ENCODE assay signal across 26 cellular contexts in the genomic region with DNA sequence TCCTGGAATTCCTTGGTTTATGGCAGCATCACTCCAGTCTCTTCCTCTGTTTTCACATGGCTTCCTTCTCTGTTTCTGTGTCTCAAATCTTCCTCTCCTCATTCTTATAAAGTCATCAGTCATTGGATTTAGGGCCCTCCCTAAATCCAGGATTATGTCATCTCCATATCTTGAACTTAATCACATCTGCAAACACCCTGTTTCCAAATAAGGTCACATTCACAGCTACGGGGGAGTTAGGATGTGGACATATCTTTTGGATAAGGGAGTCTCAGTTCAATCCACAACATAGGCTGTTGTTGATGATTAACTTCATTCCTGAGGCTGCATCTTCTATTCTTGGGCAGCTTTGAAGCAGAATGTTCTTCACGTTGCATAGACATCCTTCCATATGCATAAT. TPM values are rescaled to one million over a fixed set of nuclear protein-coding genes. Genes with fewer than 3 reads are reported as not detected.
A peak's percentile ranks its signal among the peaks of the same experiment; 100 is the strongest.
DNase-seq lines count a peak whose midpoint lies in the region; ATAC-seq and TF ChIP-seq lines count a peak whose summit lies in the region.
"Had no signal": no experiment of that assay in that cellular context is flagged by ENCODE, and none has a peak within 500 bp of the region (broad histone marks: within the 10 kb centered on the region; RNA-seq: fewer than 3 reads in every experiment).

No MANE protein-coding gene starts in this region.

- ATAC-seq in SK-N-SH treated with all-trans-retinoic acid at 6 μM for 48 hours, result no peak
- ATAC-seq: A549; effector memory CD8-positive, alpha-beta T cell; HCT116; heart right ventricle; T-helper 17 cell; upper lobe of right lung had no signal

- no peak for TF ChIP-seq RAD21 in SK-N-SH (IDR thresholded peaks at IDR 0.05; ENCODE audit: low read length)

- no peak for TF ChIP-seq CTCF in SK-N-SH (IDR thresholded peaks at IDR 0.05)

- H3K27me3 ChIP-seq in SK-N-SH (ENCODE audit: insufficient read depth), result no peaks in the 10 kb centered on the region
- H3K27me3 ChIP-seq: upper lobe of right lung had no signal

- H3K79me2 ChIP-seq in SK-N-SH (ENCODE audit: insufficient read depth), result no peaks in the 10 kb centered on the region

- WGBS in SK-N-SH (ENCODE audit: low lambda C conversion rate), result 20% methylated on average over 2 of the region's 2 CpGs

- no peaks in the 10 kb centered on the region for H3K36me3 ChIP-seq in SK-N-SH (replicated peaks in 1 of 2; ENCODE audit: control insufficient read depth in 1 of 2, insufficient read depth in 2 of 2, low read length in 1 of 2)
- H3K36me3 ChIP-seq: heart right ventricle, upper lobe of right lung had no signal

- no peak overlapping the region for H3K4me3 ChIP-seq in SK-N-SH (ENCODE audit: low read depth in 2 of 2, low read length in 1 of 2)
- H3K4me3 ChIP-seq: A549, heart right ventricle, upper lobe of right lung had no signal

- no peaks in the 10 kb centered on the region for H3K4me1 Mint-ChIP-seq in activated CD4-positive, alpha-beta T cell treated with anti-CD3 and anti-CD28 coated beads, Interleukin-2, amount 10 ng/mL, durations not matched to agents 7 days and 5 days
- H3K4me1 Mint-ChIP-seq: activated naive CD8-positive, alpha-beta T cell treated with anti-CD3 and anti-CD28 coated beads, Interleukin-2, amount 10 ng/mL, durations not matched to agents 7 days and 5 days; T-helper 17 cell had no signal

- no peak overlapping the region for H3K9ac ChIP-seq in SK-N-SH

- no peaks in the 10 kb centered on the region for H3K36me3 Mint-ChIP-seq in activated CD4-positive, alpha-beta T cell treated with anti-CD3 and anti-CD28 coated beads, Interleukin-2, amount 10 ng/mL, durations not matched to agents 7 days and 5 days (ENCODE audit: low read depth)
- H3K36me3 Mint-ChIP-seq: activated naive CD8-positive, alpha-beta T cell treated with anti-CD3 and anti-CD28 coated beads, Interleukin-2, amount 10 ng/mL, durations not matched to agents 7 days and 5 days; brain had no signal

- CTCF ChIA-PET in SK-N-SH (lab: Yijun Ruan, JAX), result no interaction called here
- CTCF ChIA-PET in activated CD4-positive, alpha-beta T cell treated with anti-CD3 and anti-CD28 coated beads, Interleukin-2, amount 10 ng/mL, durations not matched to agents 7 days and 5 days (lab: Charles Lee), result interaction anchor here (1.1 kb wide), 1 partner anchor 12 kb away, joined by 3 read pairs; no protein-coding TSS in a partner anchor

- POLR2A ChIA-PET in SK-N-SH (lab: Yijun Ruan, JAX), result no interaction called here
- POLR2A ChIA-PET in activated CD4-positive, alpha-beta T cell treated with anti-CD3 and anti-CD28 coated beads, Interleukin-2, amount 10 ng/mL, durations not matched to agents 7 days and 5 days (lab: Charles Lee), result no interaction called here

- H3K4me2 ChIP-seq in SK-N-SH, result no peak overlapping the region
- H3K4me2 ChIP-seq: A549 had no signal

- no peaks in the 10 kb centered on the region for H3K9me3 ChIP-seq in SK-N-SH
- H3K9me3 ChIP-seq: A549, heart right ventricle, upper lobe of right lung had no signal

- DNase-seq in SK-N-SH, result no peak
- peak; percentile 97 for DNase-seq in NCI-H82 treated with DMSO at 0.1 percent for 48 hours (lab: John Stamatoyannopoulos, UW; ENCODE audit: unreplicated experiment)
- peak; percentile 27 for DNase-seq in hepatic stellate cell (ENCODE audit: low spot score)
- DNase-seq in DMS 273 (lab: John Stamatoyannopoulos, UW; ENCODE audit: unreplicated experiment), result no peak
- no peak for DNase-seq in activated CD4-positive, alpha-beta T cell treated with anti-CD3 and anti-CD28 coated beads, Interleukin-2, amount 10 ng/mL, durations not matched to agents 7 days and 5 days
- DNase-seq in HPDE6-E6E7 (ENCODE audit: extremely low spot score), result no peak
- DNase-seq in D341Med (ENCODE audit: low spot score), result no peak
- DNase-seq: activated CD4-positive, alpha-beta T cell treated with anti-CD3 and anti-CD28 coated beads, Interleukin-2, amount 50 U/mL, for 1 hour; activated naive CD8-positive, alpha-beta T cell treated with anti-CD3 and anti-CD28 coated beads, Interleukin-2, amount 10 ng/mL, durations not matched to agents 7 days and 5 days; effector memory CD8-positive, alpha-beta T cell; heart right ventricle; mammary epithelial cell; NCI-H1417; NCI-H2171; NCI-H524 treated with DMSO at 0.1 percent for 48 hours; occipital lobe; retina; stimulated activated CD4-positive, alpha-beta T cell treated with anti-CD3 and anti-CD28 coated beads, Interleukin-12 subunit alpha, Interleukin-12 subunit beta, amount 100 ng/mL, for 4 hours; T-helper 17 cell; upper lobe of right lung had no signal

- no peak overlapping the region for H3K4me3 Mint-ChIP-seq in activated CD4-positive, alpha-beta T cell treated with anti-CD3 and anti-CD28 coated beads, Interleukin-2, amount 10 ng/mL, durations not matched to agents 7 days and 5 days
- H3K4me3 Mint-ChIP-seq: activated naive CD8-positive, alpha-beta T cell treated with anti-CD3 and anti-CD28 coated beads, Interleukin-2, amount 10 ng/mL, durations not matched to agents 7 days and 5 days; brain; effector memory CD8-positive, alpha-beta T cell; T-helper 17 cell had no signal

- H3K27ac ChIP-seq in SK-N-SH (ENCODE audit: low read depth in 2 of 2, low read length in 1 of 2), result no peak overlapping the region
- H3K27ac ChIP-seq: A549, C4-2B, heart right ventricle, upper lobe of right lung had no signal

- no peaks in the 10 kb centered on the region for H3F3A ChIP-seq in SK-N-SH (replicated peaks; ENCODE audit: insufficient read depth)

- H3K27me3 Mint-ChIP-seq in activated CD4-positive, alpha-beta T cell treated with anti-CD3 and anti-CD28 coated beads, Interleukin-2, amount 10 ng/mL, durations not matched to agents 7 days and 5 days, result no peaks in the 10 kb centered on the region

- TF ChIP-seq EP300 in SK-N-SH (IDR thresholded peaks at IDR 0.05; ENCODE audit: borderline replicate concordance in 1 of 2, low read depth in 1 of 2, low read length in 1 of 2), result no peak

- H3K4me1 ChIP-seq in SK-N-SH (ENCODE audit: control insufficient read depth in 1 of 2, insufficient read depth in 2 of 2, low read depth in 1 of 2, low read length in 1 of 2), result no peaks in the 10 kb centered on the region; a peak in 1 of 4 replicates
- H3K4me1 ChIP-seq: A549, upper lobe of right lung had no signal

- no peaks in the 10 kb centered on the region for H4K20me1 ChIP-seq in SK-N-SH (ENCODE audit: insufficient read depth)

- H3K9me3 Mint-ChIP-seq in activated CD4-positive, alpha-beta T cell treated with anti-CD3 and anti-CD28 coated beads, Interleukin-2, amount 10 ng/mL, durations not matched to agents 7 days and 5 days, result no peaks in the 10 kb centered on the region
- H3K9me3 Mint-ChIP-seq: activated T-helper 2 cell treated with anti-CD3 and anti-CD28 coated beads, Interferon-gamma antibody, Interleukin-2, Interleukin-4, amounts not matched to agents 10 μg/mL and 5 μg/mL and 100 μg/mL, durations not matched to agents 14 hours and 24 hours and 36 hours had no signal

- no peaks in the 10 kb centered on the region for H3K9me2 ChIP-seq in SK-N-SH

- H3K27ac Mint-ChIP-seq in activated CD4-positive, alpha-beta T cell treated with anti-CD3 and anti-CD28 coated beads, Interleukin-2, amount 10 ng/mL, durations not matched to agents 7 days and 5 days, result no peak overlapping the region
- H3K27ac Mint-ChIP-seq: activated naive CD8-positive, alpha-beta T cell treated with anti-CD3 and anti-CD28 coated beads, Interleukin-2, amount 10 ng/mL, durations not matched to agents 7 days and 5 days; activated T-helper 2 cell treated with anti-CD3 and anti-CD28 coated beads, Interferon-gamma antibody, Interleukin-2, Interleukin-4, amounts not matched to agents 10 μg/mL and 5 μg/mL and 100 μg/mL, durations not matched to agents 14 hours and 24 hours and 36 hours; brain; effector memory CD8-positive, alpha-beta T cell; T-helper 17 cell had no signal

- peak overlapping the region; percentile 50; the same call in 1 of the 2 replicates for H2AFZ ChIP-seq in SK-N-SH (ENCODE audit: low read depth)

TF ChIP-seq in SK-N-SH, 30 proteins besides CTCF, POLR2A, EP300 and RAD21 (continues in another document):
- TF ChIP-seq TAF1 (IDR thresholded peaks at IDR 0.05; ENCODE audit: borderline replicate concordance, low read depth, low read length) (no peak), IRF3 (IDR thresholded peaks at IDR 0.05; ENCODE audit: low read depth, low read length) (no peak), TEAD4 (IDR thresholded peaks at IDR 0.05; ENCODE audit: borderline replicate concordance, insufficient read depth) (no peak), JUND (IDR thresholded peaks at IDR 0.05) (no peak), FOSL2 (IDR thresholded peaks at IDR 0.05; ENCODE audit: borderline replicate concordance, low read depth) (no peak)

TF ChIP-seq in SK-N-SH treated with all-trans-retinoic acid at 6 μM for 48 hours, 23 proteins besides CTCF, POLR2A, EP300 and RAD21:
- TF ChIP-seq ZNF70 (CRISPR knock-in tag; IDR thresholded peaks at IDR 0.05) (no peak), TOX (CRISPR knock-in tag; IDR thresholded peaks at IDR 0.05; ENCODE audit: borderline replicate concordance) (no peak), ZNF565 (CRISPR knock-in tag; conservative IDR thresholded peaks at IDR 0.05; ENCODE audit: low read depth) (no peak)

RNA-seq across cellular contexts. Expression of gene NTF3, which starts 40.3 kb away (rescaled TPM):
- not detected in 2 replicates for polyA plus RNA-seq in SK-N-SH (2012; rRNA removed)
- not detected in 2 replicates for polyA plus RNA-seq in SK-N-SH (2012; cell fraction: cytosol; rRNA removed)
- 0.09 TPM in 1 of 2 replicates, not detected in the other for polyA plus RNA-seq in SK-N-SH (2012; cell fraction: nucleus; rRNA removed)
- total RNA-seq in activated CD4-positive, alpha-beta T cell treated with anti-CD3 and anti-CD28 coated beads, Interleukin-2, amount 10 ng/mL, durations not matched to agents 7 days and 5 days, result not detected
- total RNA-seq: activated naive CD8-positive, alpha-beta T cell treated with anti-CD3 and anti-CD28 coated beads, Interleukin-2, amount 10 ng/mL, durations not matched to agents 7 days and 5 days; activated T-helper 2 cell treated with anti-CD3 and anti-CD28 coated beads, Interferon-gamma antibody, Interleukin-2, Interleukin-4, amounts not matched to agents 10 μg/mL and 5 μg/mL and 100 μg/mL, durations not matched to agents 14 hours and 24 hours and 36 hours; mammary epithelial cell; T-helper 17 cell had no signal
- polyA plus RNA-seq: A549, mammary epithelial cell had no signal

Comparison
In these comparisons a context has a peak if more than half of its experiments do, and no peak if none do; other contexts are left out.
1. DNase-seq: peak in NCI-H82 treated with DMSO at 0.1 percent for 48 hours (single experiment) and hepatic stellate cell (single experiment); none in SK-N-SH (single experiment), DMS 273 (single experiment), activated CD4-positive, alpha-beta T cell treated with anti-CD3 and anti-CD28 coated beads, Interleukin-2, amount 10 ng/mL, durations not matched to agents 7 days and 5 days (single experiment), HPDE6-E6E7 (single experiment) and D341Med (single experiment).